Comparison of ENCODE assay signal across 8 cellular contexts in the genomic region with DNA sequence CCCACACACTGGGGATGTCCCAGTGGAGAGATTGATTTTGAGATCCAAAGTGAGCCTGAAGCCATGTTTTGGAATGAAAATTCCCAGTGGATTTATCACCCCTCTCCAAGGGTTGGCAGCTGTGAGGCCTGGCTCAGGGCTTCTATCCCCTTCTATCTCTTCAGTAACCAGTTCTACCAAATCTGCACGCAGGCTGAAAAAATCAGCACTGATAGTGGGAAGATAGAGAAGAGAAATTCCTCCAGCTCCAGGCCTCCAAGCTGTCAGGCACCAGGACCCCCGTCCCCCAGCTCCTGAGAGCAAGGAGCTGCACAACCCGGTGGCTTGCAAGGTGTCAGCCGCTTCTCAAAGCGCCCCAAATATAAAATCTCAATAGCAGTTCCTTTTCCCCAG. TPM values are rescaled to one million over a fixed set of nuclear protein-coding genes. Genes with fewer than 3 reads are reported as not detected.
DNase-seq lines count a peak whose midpoint lies in the region; ATAC-seq and TF ChIP-seq lines count a peak whose summit lies in the region.

No MANE protein-coding gene starts in this region.

- no peak overlapping the region for H3K14ac ChIP-seq in trophoblast cell (ENCODE audit: low read length)

- no CpG with 5 or more reads among the region's 5 CpGs for WGBS in trophoblast cell (ENCODE audit: extremely low coverage, insufficient coverage, insufficient read length)

- peak overlapping the region; percentile 34 for H2BK120ac ChIP-seq in trophoblast cell (ENCODE audit: insufficient read depth, low read length, poor library complexity)

- no peak for TF ChIP-seq POLR2A in Peyer's patch (IDR thresholded peaks at IDR 0.05)

- no peak overlapping the region for H3K4ac ChIP-seq in trophoblast cell (ENCODE audit: low read depth, low read length)

- no peak overlapping the region for H4K12ac ChIP-seq in trophoblast cell (ENCODE audit: low read depth, low read length)

- DNase-seq in EH (ENCODE audit: low read depth) (peak; percentile 50), Peyer's patch (no peak), epithelial cell of proximal tubule (ENCODE audit: low read depth) (no peak), trophoblast cell (peak; percentile 48 to 63), hypothalamus (lab: John Stamatoyannopoulos, UW) (no peak), mesenteric fat pad (ENCODE audit: low spot score) (no peak)

- H3K27ac ChIP-seq in Peyer's patch (peak overlapping the region; percentile 87 to 98 (median 92)), trophoblast cell (ENCODE audit: low read depth, low read length) (no peak overlapping the region)

- no peak overlapping the region for H2AK5ac ChIP-seq in trophoblast cell (ENCODE audit: low read length)

- H3K9ac ChIP-seq in trophoblast cell (ENCODE audit: low read length), result no peak overlapping the region

- peak overlapping the region; percentile 92 for H3K4me2 ChIP-seq in trophoblast cell (ENCODE audit: low read length)

- H3K4me1 ChIP-seq in Peyer's patch (peaks cover 0 to 31% (median 25%) of the 10 kb centered on the region in 4 donors), trophoblast cell (ENCODE audit: control insufficient read depth in 1 of 2, insufficient read depth in 2 of 2, low read length in 2 of 2) (peaks cover 5 to 12% of the 10 kb centered on the region in 2 experiments)

- H2BK5ac ChIP-seq in trophoblast cell (ENCODE audit: low read depth, low read length, poor library complexity), result no peak overlapping the region

- no peak overlapping the region for H3K18ac ChIP-seq in trophoblast cell (ENCODE audit: low read length)

- no peak overlapping the region for H4K8ac ChIP-seq in trophoblast cell (ENCODE audit: low read depth, low read length)

- no peak overlapping the region for H4K91ac ChIP-seq in trophoblast cell (ENCODE audit: low read depth, low read length)

- peaks cover 8% of the 10 kb centered on the region for H3K79me1 ChIP-seq in trophoblast cell (ENCODE audit: low read length)

- no peak for TF ChIP-seq CTCF in Peyer's patch (IDR thresholded peaks at IDR 0.05)
- TF ChIP-seq CTCF in epithelial cell of proximal tubule (conservative IDR thresholded peaks at IDR 0.05; ENCODE audit: low read depth, low read length), result no peak

- peak overlapping the region; percentile 75 to 96 (median 80) for H3K4me3 ChIP-seq in Peyer's patch
- H3K4me3 ChIP-seq in epithelial cell of proximal tubule (ENCODE audit: low read depth, low read length), result peak overlapping the region; percentile 87
- H3K4me3 ChIP-seq in trophoblast cell (ENCODE audit: low read depth, low read length), result peak overlapping the region; percentile 92

- ATAC-seq in GM19035 (IDR thresholded peaks at IDR 0.05; ENCODE audit: unreplicated experiment) (no peak), GM19452 (IDR thresholded peaks at IDR 0.05; ENCODE audit: unreplicated experiment) (no peak)

- H2AFZ ChIP-seq in trophoblast cell (ENCODE audit: insufficient read depth, low read length, poor library complexity), result no peak overlapping the region

- no peak overlapping the region for H2BK12ac ChIP-seq in trophoblast cell (ENCODE audit: low read length)

- peaks cover 7% of the 10 kb centered on the region for H3K79me2 ChIP-seq in trophoblast cell (ENCODE audit: control insufficient read depth, insufficient read depth, low read length, poor library complexity)

- H3K36me3 ChIP-seq in Peyer's patch, result no peaks in the 10 kb centered on the region
- H3K36me3 ChIP-seq in trophoblast cell (ENCODE audit: control insufficient read depth in 1 of 2, insufficient read depth in 2 of 2, low read length in 2 of 2), result peaks cover 7 to 13% of the 10 kb centered on the region in 2 experiments

- H3K9me3 ChIP-seq in Peyer's patch, result no peaks in the 10 kb centered on the region
- no peaks in the 10 kb centered on the region for H3K9me3 ChIP-seq in trophoblast cell (ENCODE audit: insufficient read depth, low read depth, low read length)

- H3K23ac ChIP-seq in trophoblast cell (ENCODE audit: low read length), result no peak overlapping the region

- H3K27me3 ChIP-seq in Peyer's patch, result no peaks in the 10 kb centered on the region
- no peaks in the 10 kb centered on the region for H3K27me3 ChIP-seq in trophoblast cell (ENCODE audit: insufficient read depth, low read length)

RNA-seq across cellular contexts. Expression of a gene that starts 1.0 kb away (rescaled TPM):
- 10 to 100 TPM; 21.7 to 53.6 (median 41.9) TPM for total RNA-seq in Peyer's patch
- 83.5 and 92.5 TPM in 2 replicates for total RNA-seq in epithelial cell of proximal tubule
- 54.6 and 58.2 TPM in 2 replicates for polyA plus RNA-seq in trophoblast cell (2013)
- 126 TPM for total RNA-seq in mesenteric fat pad

RNA-seq across cellular contexts. Expression of a gene that starts 6.4 kb away (rescaled TPM):
- 10 to 100 TPM in 1 of 4 donors, 1 to 10 TPM in 3; 3.3 to 10.0 (median 7.1) TPM for total RNA-seq in Peyer's patch
- total RNA-seq in epithelial cell of proximal tubule, result 14.0 and 18.0 TPM in 2 replicates
- polyA plus RNA-seq in trophoblast cell (2013), result 11.2 and 11.4 TPM in 2 replicates
- 5.5 TPM for total RNA-seq in mesenteric fat pad

RNA-seq across cellular contexts. Expression of a gene that starts 41.7 kb away (rescaled TPM):
- total RNA-seq in Peyer's patch, result 100 to 1,000 TPM in 1 of 4 donors, 10 to 100 TPM in 3; 43.8 to 118 (median 51.0) TPM
- 86.9 and 94.9 TPM in 2 replicates for total RNA-seq in epithelial cell of proximal tubule
- polyA plus RNA-seq in trophoblast cell (2013), result 39.0 and 40.1 TPM in 2 replicates
- total RNA-seq in mesenteric fat pad, result 26.3 TPM

RNA-seq across cellular contexts. Expression of a gene that starts 53.9 kb away (rescaled TPM):
- 10 to 100 TPM; 28.1 to 55.8 (median 44.6) TPM for total RNA-seq in Peyer's patch
- 11.9 and 14.2 TPM in 2 replicates for total RNA-seq in epithelial cell of proximal tubule
- 45.9 and 48.6 TPM in 2 replicates for polyA plus RNA-seq in trophoblast cell (2013)
- total RNA-seq in mesenteric fat pad, result 32.0 TPM

RNA-seq across cellular contexts. Expression of a gene that starts 54.8 kb away (rescaled TPM):
- total RNA-seq in Peyer's patch, result 100 to 1,000 TPM in 1 of 4 donors, 10 to 100 TPM in 3; 54.8 to 114 (median 72.9) TPM
- total RNA-seq in epithelial cell of proximal tubule, result 26.3 and 43.5 TPM in 2 replicates
- polyA plus RNA-seq in trophoblast cell (2013), result 18.5 and 19.8 TPM in 2 replicates
- total RNA-seq in mesenteric fat pad, result 29.3 TPM

Comparison
In these comparisons a context has a peak if more than half of its experiments do, and no peak if none do; other contexts are left out.
1. DNase-seq: peak in EH (single experiment) and trophoblast cell (2 of 2); none in Peyer's patch (0 of 3), epithelial cell of proximal tubule (single experiment), hypothalamus (0 of 51) and mesenteric fat pad (single experiment).
2. Peak in every context shown above with its lines, with median percentiles within 50 percentile points of each other: H3K4me3 ChIP-seq.